ENCODE assay signal across 15 cellular contexts in genomic region chr1:95278173-95278988, GRCh38.
A peak's percentile ranks its signal among the peaks of the same experiment; 100 is the strongest.
DNase-seq lines count a peak whose midpoint lies in the region; ATAC-seq lines count a peak whose summit lies in the region.
"Had no signal": no experiment of that assay in that cellular context is flagged by ENCODE, and none has a peak within 500 bp of the region (broad histone marks: within the 10 kb centered on the region; RNA-seq: fewer than 3 reads in every experiment).

No MANE protein-coding gene starts in this region.

- DNase-seq in memory B cell (ENCODE audit: low spot score in 2 of 2) (no peak), NCI-H446 treated with DMSO at 0.1 percent for 48 hours (lab: John Stamatoyannopoulos, UW) (no peak), NCI-H1694 (lab: John Stamatoyannopoulos, UW) (no peak), NCI-H2107 (lab: John Stamatoyannopoulos, UW) (no peak)
- no peak for DNase-seq in activated CD8-positive, alpha-beta memory T cell treated with anti-CD3 and anti-CD28 coated beads, Interleukin-2, amount 50 U/mL, for 4 hours
- DNase-seq: activated CD8-positive, alpha-beta memory T cell treated with anti-CD3 and anti-CD28 coated beads for 24 hours; activated naive CD8-positive, alpha-beta T cell treated with anti-CD3 and anti-CD28 coated beads for 36 hours; C1 segment of cervical spinal cord; erythroblast; hippocampal formation; T-helper 9 cell had no signal

- no peaks in the 10 kb centered on the region for H3K36me3 Mint-ChIP-seq in memory B cell
- H3K36me3 Mint-ChIP-seq: activated naive CD8-positive, alpha-beta T cell treated with anti-CD3 and anti-CD28 coated beads for 36 hours; neural progenitor cell had no signal

- peaks cover 12% of the 10 kb centered on the region for H3K4me1 Mint-ChIP-seq in memory B cell
- H3K4me1 Mint-ChIP-seq: activated naive CD8-positive, alpha-beta T cell treated with anti-CD3 and anti-CD28 coated beads for 36 hours; neural progenitor cell had no signal

- peaks cover 3% of the 10 kb centered on the region for H3K27me3 Mint-ChIP-seq in memory B cell

- no peak overlapping the region for H3K4me3 Mint-ChIP-seq in memory B cell
- H3K4me3 Mint-ChIP-seq: activated naive CD8-positive, alpha-beta T cell treated with anti-CD3 and anti-CD28 coated beads for 36 hours; neural progenitor cell had no signal

- no peaks in the 10 kb centered on the region for H3K9me3 Mint-ChIP-seq in memory B cell
- H3K9me3 Mint-ChIP-seq: activated naive CD8-positive, alpha-beta T cell treated with anti-CD3 and anti-CD28 coated beads for 36 hours; neural progenitor cell had no signal

- no peak overlapping the region for H3K27ac Mint-ChIP-seq in memory B cell
- H3K27ac Mint-ChIP-seq: activated naive CD8-positive, alpha-beta T cell treated with anti-CD3 and anti-CD28 coated beads for 36 hours; neural progenitor cell had no signal

- ATAC-seq in GM19324 (IDR thresholded peaks at IDR 0.05; ENCODE audit: low FRiP score, unreplicated experiment) (peak; percentile 76), GM21825 (IDR thresholded peaks at IDR 0.05; ENCODE audit: unreplicated experiment) (peak; percentile 58), HG03432 (IDR thresholded peaks at IDR 0.05; ENCODE audit: unreplicated experiment) (peak; percentile 80), memory B cell (ENCODE audit: low read depth) (peak; percentile 77)
